Comparison of ENCODE assay signal across 8 cellular contexts in the genomic region with DNA sequence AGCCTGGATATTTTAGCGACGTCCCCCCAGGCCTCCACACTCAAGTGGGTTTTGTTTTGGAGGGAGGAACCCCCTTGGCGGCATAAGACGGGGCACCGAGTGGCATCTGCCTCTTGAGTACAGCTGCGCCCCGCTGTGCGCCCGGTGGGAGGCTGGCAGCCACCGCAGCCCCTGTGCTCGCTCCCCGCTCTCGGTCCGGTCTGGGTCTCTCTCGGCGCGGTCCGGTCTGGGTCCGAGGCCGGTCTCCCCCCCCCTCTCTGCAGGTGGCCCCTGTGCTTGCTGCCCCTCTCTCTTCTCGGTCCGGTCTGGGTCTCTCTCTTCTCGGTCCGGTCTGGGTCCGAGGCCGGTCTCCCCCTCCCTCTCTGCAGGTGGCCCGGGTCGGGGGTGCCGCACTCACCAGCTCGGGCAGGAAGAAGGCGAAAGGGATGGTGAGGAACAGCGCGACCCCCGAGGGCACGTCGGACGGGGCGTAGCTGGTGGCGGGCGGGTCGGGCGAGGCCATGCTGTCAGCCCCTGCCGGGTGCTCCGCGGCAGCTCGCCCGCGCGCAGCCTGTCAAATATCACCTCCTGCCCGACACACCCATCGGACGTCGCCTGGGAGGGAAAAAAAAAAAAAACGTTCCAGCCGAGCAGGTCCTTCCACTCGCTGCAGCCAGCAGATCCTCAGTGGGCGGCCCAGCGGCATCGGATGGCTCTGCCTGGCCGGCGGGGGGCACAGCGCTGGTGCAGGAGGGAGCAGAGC. TPM values are rescaled to one million over a fixed set of nuclear protein-coding genes. Genes with fewer than 3 reads are reported as not detected.
DNase-seq lines count a peak whose midpoint lies in the region; ATAC-seq and TF ChIP-seq lines count a peak whose summit lies in the region.

A gene (minus strand): TSS at position 532 of the 742 bp plus-strand sequence. CDS start 30 bp downstream, at position 502.

- peak; percentile 88 to 97 for TF ChIP-seq POLR2A in Peyer's patch (IDR thresholded peaks at IDR 0.05)

- ATAC-seq in GM18861 (IDR thresholded peaks at IDR 0.05; ENCODE audit: unreplicated experiment): no peak

- intact Hi-C loops in posterior vena cava (cut with DNase I): no loop called here

- H3K27ac ChIP-seq in Peyer's patch: peak within 1 kb of the TSS; percentile 6 to 93 (median 92)

- H3K36me3 ChIP-seq in Peyer's patch: no peaks in the 10 kb centered on the region

- TF ChIP-seq CTCF in Peyer's patch (IDR thresholded peaks at IDR 0.05): peak in 2 of 6 experiments; percentile 8 to 20

- H3K4me3 ChIP-seq in Peyer's patch: peak within 1 kb of the TSS; percentile 10 to 68 (median 54)

- H3K27me3 ChIP-seq in Peyer's patch: no peaks in the 10 kb centered on the region

- no peaks in the 10 kb centered on the region for H3K9me3 ChIP-seq in Peyer's patch

- peaks cover 0 to 11% (median 2%) of the 10 kb centered on the region in 4 donors for H3K4me1 ChIP-seq in Peyer's patch

- DNase-seq in DMS53 (lab: John Stamatoyannopoulos, UW): peak; percentile 93
- peak in 2 of 3 donors; percentile 76 to 88 for DNase-seq in Peyer's patch
- peak; percentile 33 for DNase-seq in glomerular visceral epithelial cell (ENCODE audit: extremely low spot score)
- DNase-seq in posterior vena cava (ENCODE audit: low spot score): no peak
- no peak for DNase-seq in UCSD-AML1 (lab: John Stamatoyannopoulos, UW; ENCODE audit: unreplicated experiment)
- no peak for DNase-seq in midbrain (lab: John Stamatoyannopoulos, UW)
- DNase-seq in activated naive CD4-positive, alpha-beta T cell treated with anti-CD3 and anti-CD28 coated beads, Interleukin-2, amount 50 U/mL, for 16 hours: no peak

RNA-seq across cellular contexts. Expression of the gene that starts here (rescaled TPM):
- total RNA-seq in Peyer's patch (100 to 1,000 TPM in 3 of 4 donors, 10 to 100 TPM in 1; 40.4 to 814 (median 603) TPM), posterior vena cava (10 to 100 TPM; 35.1 to 38.8 TPM)

Comparison
In these comparisons a context has a peak if more than half of its experiments do, and no peak if none do; other contexts are left out.
1. DNase-seq: peak in DMS53 (single experiment), Peyer's patch (2 of 3) and glomerular visceral epithelial cell (single experiment); none in posterior vena cava (single experiment), UCSD-AML1 (single experiment), midbrain (single experiment) and activated naive CD4-positive, alpha-beta T cell treated with anti-CD3 and anti-CD28 coated beads, Interleukin-2, amount 50 U/mL, for 16 hours (single experiment).